Comparison of ENCODE assay signal across 2 cellular contexts in the genomic region with DNA sequence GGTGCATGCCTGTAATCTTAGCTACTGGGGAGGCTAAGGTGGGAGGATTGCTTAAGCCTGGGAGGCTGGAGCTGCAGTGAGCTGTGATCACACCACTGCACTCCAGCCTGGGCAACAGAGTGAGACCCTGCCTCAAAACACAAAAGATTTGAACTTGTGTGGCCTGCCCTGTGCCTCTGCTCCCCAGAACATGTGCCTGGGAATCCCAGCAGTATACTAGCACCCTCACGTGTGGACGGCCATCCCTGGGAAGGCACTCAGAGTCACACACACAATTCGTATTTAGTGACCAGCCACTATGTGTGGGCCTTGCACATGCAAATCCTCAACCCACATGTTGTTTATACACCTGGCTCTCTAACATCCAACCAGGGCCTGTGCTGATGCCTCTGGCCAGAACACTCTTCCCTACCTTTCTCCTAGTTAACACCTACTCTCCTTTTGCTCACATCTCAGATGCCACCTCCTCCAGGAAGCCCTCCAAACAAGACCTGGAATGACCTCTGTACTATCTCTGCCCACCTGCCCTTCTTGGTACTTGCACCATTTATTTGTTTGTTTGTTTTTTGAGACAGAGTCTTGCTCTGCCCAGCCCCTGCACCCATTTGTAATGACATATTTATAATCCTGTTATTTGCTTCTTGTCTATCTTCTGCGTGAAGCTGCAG.
A peak's percentile ranks its signal among the peaks of the same experiment; 100 is the strongest.
TF ChIP-seq lines count a peak whose summit lies in the region.

No MANE protein-coding gene starts in this region.

TF ChIP-seq in A549, 52 proteins besides CTCF, POLR2A, EP300 and RAD21:
- TF ChIP-seq, protein P1, sequence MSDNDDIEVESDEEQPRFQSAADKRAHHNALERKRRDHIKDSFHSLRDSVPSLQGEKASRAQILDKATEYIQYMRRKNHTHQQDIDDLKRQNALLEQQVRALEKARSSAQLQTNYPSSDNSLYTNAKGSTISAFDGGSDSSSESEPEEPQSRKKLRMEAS (IDR thresholded peaks at IDR 0.05) = no peak
- TF ChIP-seq ZFP36 (IDR thresholded peaks at IDR 0.05; ENCODE audit: borderline replicate concordance, partially characterized antibody) = peak; percentile 67
TF ChIP-seq in A549: peak in this region for 1.

TF ChIP-seq in K562, 482 proteins besides CTCF, POLR2A, EP300 and RAD21:
- TF ChIP-seq ZNF121 (CRISPR knock-in tag; conservative IDR thresholded peaks at IDR 0.05) = 0 out of 2 replicates have a peak, but pooled peaks have one; percentile 18
- TF ChIP-seq RFX5 (IDR thresholded peaks at IDR 0.05; ENCODE audit: low read depth, low read length) = no peak
- no peak for TF ChIP-seq ZNF3 (CRISPR knock-in tag; IDR thresholded peaks at IDR 0.05)
- peak; percentile 87 for TF ChIP-seq ZFP36 (IDR thresholded peaks at IDR 0.05; ENCODE audit: low read depth, low read length, partially characterized antibody)
- TF ChIP-seq ESRRA (IDR thresholded peaks at IDR 0.05; ENCODE audit: borderline replicate concordance, low read depth) = no peak
- TF ChIP-seq PCBP1 (IDR thresholded peaks at IDR 0.05; ENCODE audit: low read depth, low read length, poor library complexity, severe bottlenecking) = no peak
- TF ChIP-seq, protein P2, sequence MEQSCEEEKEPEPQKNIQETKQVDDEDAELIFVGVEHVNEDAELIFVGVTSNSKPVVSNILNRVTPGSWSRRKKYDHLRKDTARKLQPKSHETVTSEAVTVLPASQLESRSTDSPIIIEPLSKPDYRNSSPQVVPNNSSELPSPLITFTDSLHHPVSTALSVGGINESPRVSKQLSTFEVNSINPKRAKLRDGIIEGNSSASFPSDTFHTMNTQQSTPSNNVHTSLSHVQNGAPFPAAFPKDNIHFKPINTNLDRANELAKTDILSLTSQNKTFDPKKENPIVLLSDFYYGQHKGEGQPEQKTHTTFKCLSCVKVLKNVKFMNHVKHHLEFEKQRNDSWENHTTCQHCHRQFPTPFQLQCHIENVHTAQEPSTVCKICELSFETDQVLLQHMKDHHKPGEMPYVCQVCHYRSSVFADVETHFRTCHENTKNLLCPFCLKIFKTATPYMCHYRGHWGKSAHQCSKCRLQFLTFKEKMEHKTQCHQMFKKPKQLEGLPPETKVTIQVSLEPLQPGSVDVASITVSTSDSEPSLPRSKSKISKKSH (CRISPR knock-in tag; IDR thresholded peaks at IDR 0.05) = no peak
- TF ChIP-seq BCOR (IDR thresholded peaks at IDR 0.05) = 0 out of 2 replicates have a peak, but pooled peaks have one; percentile 19
- TF ChIP-seq HNRNPH1 (optimal IDR thresholded peaks at IDR 0.05; ENCODE audit: low read depth, low read length) = no peak
- TF ChIP-seq ZNF239 (CRISPR knock-in tag; IDR thresholded peaks at IDR 0.05) = no peak
- TF ChIP-seq SMAD4 (CRISPR knock-in tag; conservative IDR thresholded peaks at IDR 0.05) = no peak
- TF ChIP-seq, protein P3, sequence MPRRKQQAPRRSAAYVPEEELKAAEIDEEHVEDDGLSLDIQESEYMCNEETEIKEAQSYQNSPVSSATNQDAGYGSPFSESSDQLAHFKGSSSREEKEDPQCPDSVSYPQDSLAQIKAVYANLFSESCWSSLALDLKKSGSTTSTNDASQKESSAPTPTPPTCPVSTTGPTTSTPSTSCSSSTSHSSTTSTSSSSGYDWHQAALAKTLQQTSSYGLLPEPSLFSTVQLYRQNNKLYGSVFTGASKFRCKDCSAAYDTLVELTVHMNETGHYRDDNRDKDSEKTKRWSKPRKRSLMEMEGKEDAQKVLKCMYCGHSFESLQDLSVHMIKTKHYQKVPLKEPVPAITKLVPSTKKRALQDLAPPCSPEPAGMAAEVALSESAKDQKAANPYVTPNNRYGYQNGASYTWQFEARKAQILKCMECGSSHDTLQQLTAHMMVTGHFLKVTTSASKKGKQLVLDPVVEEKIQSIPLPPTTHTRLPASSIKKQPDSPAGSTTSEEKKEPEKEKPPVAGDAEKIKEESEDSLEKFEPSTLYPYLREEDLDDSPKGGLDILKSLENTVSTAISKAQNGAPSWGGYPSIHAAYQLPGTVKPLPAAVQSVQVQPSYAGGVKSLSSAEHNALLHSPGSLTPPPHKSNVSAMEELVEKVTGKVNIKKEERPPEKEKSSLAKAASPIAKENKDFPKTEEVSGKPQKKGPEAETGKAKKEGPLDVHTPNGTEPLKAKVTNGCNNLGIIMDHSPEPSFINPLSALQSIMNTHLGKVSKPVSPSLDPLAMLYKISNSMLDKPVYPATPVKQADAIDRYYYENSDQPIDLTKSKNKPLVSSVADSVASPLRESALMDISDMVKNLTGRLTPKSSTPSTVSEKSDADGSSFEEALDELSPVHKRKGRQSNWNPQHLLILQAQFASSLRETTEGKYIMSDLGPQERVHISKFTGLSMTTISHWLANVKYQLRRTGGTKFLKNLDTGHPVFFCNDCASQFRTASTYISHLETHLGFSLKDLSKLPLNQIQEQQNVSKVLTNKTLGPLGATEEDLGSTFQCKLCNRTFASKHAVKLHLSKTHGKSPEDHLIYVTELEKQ (CRISPR knock-in tag; IDR thresholded peaks at IDR 0.05) = no peak
- no peak for TF ChIP-seq ZNF507 (tag; conservative IDR thresholded peaks at IDR 0.05)
- no peak for TF ChIP-seq JUND (IDR thresholded peaks at IDR 0.05; ENCODE audit: borderline replicate concordance, low read depth, low read length)
- TF ChIP-seq JUND (tag; IDR thresholded peaks at IDR 0.05; ENCODE audit: borderline replicate concordance, low read depth, low read length) = no peak
